Comparison of ENCODE assay signal across 1 cellular context in genomic region chr5:160452721-160453263, GRCh38.
TF ChIP-seq lines count a peak whose summit lies in the region.

No MANE protein-coding gene starts in this region.

TF ChIP-seq in HepG2, 621 proteins besides CTCF, POLR2A, EP300 and RAD21 (continued from another document):
- TF ChIP-seq DMTF1 (CRISPR knock-in tag; IDR thresholded peaks at IDR 0.05) (no peak), ZNF24 (IDR thresholded peaks at IDR 0.05) (no peak)
